18 cellular contexts compared by ENCODE assay signal in the genomic region with DNA sequence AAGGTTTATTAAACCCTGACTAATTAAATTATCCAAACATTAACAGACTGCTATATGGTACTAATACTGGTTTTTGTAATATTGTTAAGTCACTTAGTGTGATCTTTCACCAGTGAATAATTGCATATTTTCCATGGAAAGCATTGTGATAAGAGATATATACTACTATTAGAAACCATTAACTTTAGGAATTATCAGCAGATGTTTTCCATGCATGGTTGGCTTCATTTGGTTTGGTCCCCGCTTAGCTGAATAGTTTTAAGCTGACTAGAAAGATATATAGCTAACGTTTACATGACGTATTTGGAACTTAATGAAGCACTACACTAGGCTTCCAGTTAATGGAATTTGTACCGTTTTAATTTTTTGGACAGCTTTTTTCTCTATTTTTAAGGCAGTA. TPM values are rescaled to one million over a fixed set of nuclear protein-coding genes. Genes with fewer than 3 reads are reported as not detected.
DNase-seq lines count a peak whose midpoint lies in the region; ATAC-seq and TF ChIP-seq lines count a peak whose summit lies in the region.
"Had no signal": no experiment of that assay in that cellular context is flagged by ENCODE, and none has a peak within 500 bp of the region (broad histone marks: within the 10 kb centered on the region; RNA-seq: fewer than 3 reads in every experiment).

No MANE protein-coding gene starts in this region.

- H3K36me3 ChIP-seq in BE2C, result no peaks in the 10 kb centered on the region

- peaks cover 43% of the 10 kb centered on the region for H3K4me1 ChIP-seq in BE2C

- H3K9me3 ChIP-seq in BE2C, result no peaks in the 10 kb centered on the region

- DNase-seq in BE2C, result peak; percentile 72
- DNase-seq in NCI-H526 treated with DMSO at 0.1 percent for 48 hours (lab: John Stamatoyannopoulos, UW), result peak; percentile 6
- peak; percentile 48 for DNase-seq in left kidney (ENCODE audit: low read depth, low spot score)
- no peak for DNase-seq in activated CD4-positive, alpha-beta T cell treated with anti-CD3 and anti-CD28 coated beads for 48 hours
- DNase-seq: DND-41, GOT3, HCEC 1CT, KG1, NCI-H1105 treated with DMSO at 0.1 percent for 48 hours, NCI-H2081 treated with DMSO at 0.1 percent for 48 hours, NCI-H2171 treated with DMSO at 0.1 percent for 48 hours, NCI-H446, NCI-H69, SIG-M5 had no signal

- H3K4me3 ChIP-seq in BE2C (ENCODE audit: low read depth, low read length), result no peak overlapping the region
- H3K4me3 ChIP-seq: GM12878 had no signal

- TF ChIP-seq CTCF in BE2C (IDR thresholded peaks at IDR 0.05; ENCODE audit: low read depth, low read length), result no peak

- H3K27me3 ChIP-seq in BE2C, result no peaks in the 10 kb centered on the region

- ATAC-seq in SK-N-SH treated with all-trans-retinoic acid at 6 μM for 48 hours, result no peak; the same call in none of the 3 replicates
- no peak for ATAC-seq in GM18520 (IDR thresholded peaks at IDR 0.05; ENCODE audit: unreplicated experiment)
- no peak for ATAC-seq in HG03095 (IDR thresholded peaks at IDR 0.05; ENCODE audit: unreplicated experiment)

TF ChIP-seq in SK-N-SH treated with all-trans-retinoic acid at 6 μM for 48 hours, 23 proteins besides CTCF, POLR2A, EP300 and RAD21:
- TF ChIP-seq ARNTL (CRISPR knock-in tag; IDR thresholded peaks at IDR 0.05; ENCODE audit: borderline replicate concordance, low read depth) (no peak), TCF4 (CRISPR knock-in tag; IDR thresholded peaks at IDR 0.05; ENCODE audit: borderline replicate concordance) (peak; percentile 64; the same call in 1 of the 2 replicates), ZNF565 (CRISPR knock-in tag; conservative IDR thresholded peaks at IDR 0.05; ENCODE audit: low read depth) (no peak; the same call in 1 of the 2 replicates), ZFP3 (CRISPR knock-in tag; IDR thresholded peaks at IDR 0.05) (peak; percentile 30; the same call in 1 of the 2 replicates), SNAI2 (CRISPR knock-in tag; IDR thresholded peaks at IDR 0.05) (no peak), ZFP30 (CRISPR knock-in tag; IDR thresholded peaks at IDR 0.05) (no peak), TOX (CRISPR knock-in tag; IDR thresholded peaks at IDR 0.05; ENCODE audit: borderline replicate concordance) (no peak), ZNF70 (CRISPR knock-in tag; IDR thresholded peaks at IDR 0.05) (peak; percentile 51), RARB (CRISPR knock-in tag; IDR thresholded peaks at IDR 0.05) (no peak), OSR1 (CRISPR knock-in tag; IDR thresholded peaks at IDR 0.05) (no peak), ZNF8 (CRISPR knock-in tag; IDR thresholded peaks at IDR 0.05) (peak; percentile 37; the same call in 1 of the 2 replicates), BACH2 (CRISPR knock-in tag; IDR thresholded peaks at IDR 0.05; ENCODE audit: borderline replicate concordance) (peak; percentile 42; the same call in 1 of the 2 replicates), ESRRG (CRISPR knock-in tag; IDR thresholded peaks at IDR 0.05) (peak; percentile 81; the same call in 1 of the 2 replicates), GLIS3 (CRISPR knock-in tag; IDR thresholded peaks at IDR 0.05) (0 out of 2 replicates have a peak, but pooled peaks have one; percentile 66), ISL1 (CRISPR knock-in tag; IDR thresholded peaks at IDR 0.05) (peak; percentile 92)
- TF ChIP-seq, protein P1, sequence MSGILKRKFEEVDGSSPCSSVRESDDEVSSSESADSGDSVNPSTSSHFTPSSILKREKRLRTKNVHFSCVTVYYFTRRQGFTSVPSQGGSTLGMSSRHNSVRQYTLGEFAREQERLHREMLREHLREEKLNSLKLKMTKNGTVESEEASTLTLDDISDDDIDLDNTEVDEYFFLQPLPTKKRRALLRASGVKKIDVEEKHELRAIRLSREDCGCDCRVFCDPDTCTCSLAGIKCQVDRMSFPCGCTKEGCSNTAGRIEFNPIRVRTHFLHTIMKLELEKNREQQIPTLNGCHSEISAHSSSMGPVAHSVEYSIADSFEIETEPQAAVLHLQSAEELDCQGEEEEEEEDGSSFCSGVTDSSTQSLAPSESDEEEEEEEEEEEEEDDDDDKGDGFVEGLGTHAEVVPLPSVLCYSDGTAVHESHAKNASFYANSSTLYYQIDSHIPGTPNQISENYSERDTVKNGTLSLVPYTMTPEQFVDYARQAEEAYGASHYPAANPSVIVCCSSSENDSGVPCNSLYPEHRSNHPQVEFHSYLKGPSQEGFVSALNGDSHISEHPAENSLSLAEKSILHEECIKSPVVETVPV (CRISPR knock-in tag; IDR thresholded peaks at IDR 0.05), result peak; percentile 86
- TF ChIP-seq, protein P2, sequence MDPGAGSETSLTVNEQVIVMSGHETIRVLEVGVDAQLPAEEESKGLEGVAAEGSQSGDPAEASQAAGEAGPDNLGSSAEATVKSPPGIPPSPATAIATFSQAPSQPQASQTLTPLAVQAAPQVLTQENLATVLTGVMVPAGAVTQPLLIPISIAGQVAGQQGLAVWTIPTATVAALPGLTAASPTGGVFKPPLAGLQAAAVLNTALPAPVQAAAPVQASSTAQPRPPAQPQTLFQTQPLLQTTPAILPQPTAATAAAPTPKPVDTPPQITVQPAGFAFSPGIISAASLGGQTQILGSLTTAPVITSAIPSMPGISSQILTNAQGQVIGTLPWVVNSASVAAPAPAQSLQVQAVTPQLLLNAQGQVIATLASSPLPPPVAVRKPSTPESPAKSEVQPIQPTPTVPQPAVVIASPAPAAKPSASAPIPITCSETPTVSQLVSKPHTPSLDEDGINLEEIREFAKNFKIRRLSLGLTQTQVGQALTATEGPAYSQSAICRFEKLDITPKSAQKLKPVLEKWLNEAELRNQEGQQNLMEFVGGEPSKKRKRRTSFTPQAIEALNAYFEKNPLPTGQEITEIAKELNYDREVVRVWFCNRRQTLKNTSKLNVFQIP (CRISPR knock-in tag; IDR thresholded peaks at IDR 0.05; ENCODE audit: borderline replicate concordance, low read depth), result no peak
- TF ChIP-seq, protein P3, sequence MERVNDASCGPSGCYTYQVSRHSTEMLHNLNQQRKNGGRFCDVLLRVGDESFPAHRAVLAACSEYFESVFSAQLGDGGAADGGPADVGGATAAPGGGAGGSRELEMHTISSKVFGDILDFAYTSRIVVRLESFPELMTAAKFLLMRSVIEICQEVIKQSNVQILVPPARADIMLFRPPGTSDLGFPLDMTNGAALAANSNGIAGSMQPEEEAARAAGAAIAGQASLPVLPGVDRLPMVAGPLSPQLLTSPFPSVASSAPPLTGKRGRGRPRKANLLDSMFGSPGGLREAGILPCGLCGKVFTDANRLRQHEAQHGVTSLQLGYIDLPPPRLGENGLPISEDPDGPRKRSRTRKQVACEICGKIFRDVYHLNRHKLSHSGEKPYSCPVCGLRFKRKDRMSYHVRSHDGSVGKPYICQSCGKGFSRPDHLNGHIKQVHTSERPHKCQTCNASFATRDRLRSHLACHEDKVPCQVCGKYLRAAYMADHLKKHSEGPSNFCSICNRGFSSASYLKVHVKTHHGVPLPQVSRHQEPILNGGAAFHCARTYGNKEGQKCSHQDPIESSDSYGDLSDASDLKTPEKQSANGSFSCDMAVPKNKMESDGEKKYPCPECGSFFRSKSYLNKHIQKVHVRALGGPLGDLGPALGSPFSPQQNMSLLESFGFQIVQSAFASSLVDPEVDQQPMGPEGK (CRISPR knock-in tag; IDR thresholded peaks at IDR 0.05; ENCODE audit: borderline replicate concordance), result no peak
- TF ChIP-seq, protein P4, sequence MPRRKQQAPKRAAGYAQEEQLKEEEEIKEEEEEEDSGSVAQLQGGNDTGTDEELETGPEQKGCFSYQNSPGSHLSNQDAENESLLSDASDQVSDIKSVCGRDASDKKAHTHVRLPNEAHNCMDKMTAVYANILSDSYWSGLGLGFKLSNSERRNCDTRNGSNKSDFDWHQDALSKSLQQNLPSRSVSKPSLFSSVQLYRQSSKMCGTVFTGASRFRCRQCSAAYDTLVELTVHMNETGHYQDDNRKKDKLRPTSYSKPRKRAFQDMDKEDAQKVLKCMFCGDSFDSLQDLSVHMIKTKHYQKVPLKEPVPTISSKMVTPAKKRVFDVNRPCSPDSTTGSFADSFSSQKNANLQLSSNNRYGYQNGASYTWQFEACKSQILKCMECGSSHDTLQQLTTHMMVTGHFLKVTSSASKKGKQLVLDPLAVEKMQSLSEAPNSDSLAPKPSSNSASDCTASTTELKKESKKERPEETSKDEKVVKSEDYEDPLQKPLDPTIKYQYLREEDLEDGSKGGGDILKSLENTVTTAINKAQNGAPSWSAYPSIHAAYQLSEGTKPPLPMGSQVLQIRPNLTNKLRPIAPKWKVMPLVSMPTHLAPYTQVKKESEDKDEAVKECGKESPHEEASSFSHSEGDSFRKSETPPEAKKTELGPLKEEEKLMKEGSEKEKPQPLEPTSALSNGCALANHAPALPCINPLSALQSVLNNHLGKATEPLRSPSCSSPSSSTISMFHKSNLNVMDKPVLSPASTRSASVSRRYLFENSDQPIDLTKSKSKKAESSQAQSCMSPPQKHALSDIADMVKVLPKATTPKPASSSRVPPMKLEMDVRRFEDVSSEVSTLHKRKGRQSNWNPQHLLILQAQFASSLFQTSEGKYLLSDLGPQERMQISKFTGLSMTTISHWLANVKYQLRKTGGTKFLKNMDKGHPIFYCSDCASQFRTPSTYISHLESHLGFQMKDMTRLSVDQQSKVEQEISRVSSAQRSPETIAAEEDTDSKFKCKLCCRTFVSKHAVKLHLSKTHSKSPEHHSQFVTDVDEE (CRISPR knock-in tag; IDR thresholded peaks at IDR 0.05), result 0 out of 2 replicates have a peak, but pooled peaks have one; percentile 46
TF ChIP-seq in SK-N-SH treated with all-trans-retinoic acid at 6 μM for 48 hours: peak in this region for 10.

RNA-seq across cellular contexts. Expression of a gene that starts 37.9 kb away (rescaled TPM):
- polyA plus RNA-seq in BE2C (2012; ENCODE audit: insufficient read depth, insufficient read length, low read depth), result 22.7 TPM
